27 cellular contexts compared by ENCODE assay signal in genomic region chr22:29290061-29290460, GRCh38. TPM values are rescaled to one million over a fixed set of nuclear protein-coding genes. Genes with fewer than 3 reads are reported as not detected.
"Had no signal": no experiment of that assay in that cellular context is flagged by ENCODE, and none has a peak within 500 bp of the region (broad histone marks: within the 10 kb centered on the region; RNA-seq: fewer than 3 reads in every experiment).

No MANE protein-coding gene starts in this region.

- FAIRE-seq: urothelium cell line had no signal

- DNase-seq: stimulated activated CD4-positive, alpha-beta T cell treated with anti-CD3 and anti-CD28 coated beads, Interleukin-2, amount 100 ng/mL, for 48 hours; stimulated activated CD4-positive, alpha-beta T cell treated with anti-CD3 and anti-CD28 coated beads, Interleukin-4, amount 100 ng/mL, for 1 hour; stimulated activated CD4-positive, alpha-beta T cell treated with anti-CD3 and anti-CD28 coated beads, Interleukin-4, amount 100 ng/mL, for 24 hours; stimulated activated CD4-positive, alpha-beta T cell treated with anti-CD3 and anti-CD28 coated beads, Interleukin-4, amount 100 ng/mL, for 4 hours; stimulated activated CD8-positive, alpha-beta memory T cell treated with anti-CD3 and anti-CD28 coated beads, Interleukin-4, amount 100 ng/mL, for 48 hours; stimulated activated naive B cell treated with anti-CD40 and anti-IgM and Interleukin-4, amounts not matched to agents 10 μg/mL and 1 μg/mL and 100 μg/mL, for 72 hours; stimulated activated naive CD4-positive, alpha-beta T cell; stimulated activated naive CD4-positive, alpha-beta T cell treated with Interleukin-2 at 50 U/mL for 16 hours; stimulated activated naive CD8-positive, alpha-beta T cell treated with anti-CD3 and anti-CD28 coated beads, Interleukin-15, amount 100 ng/mL, for 72 hours; stimulated activated naive CD8-positive, alpha-beta T cell treated with anti-CD3 and anti-CD28 coated beads, Interleukin-15, Interleukin-2, amounts not matched to agents 100 U/mL and 50 U/mL, for 24 hours; stomach; substantia nigra; testis; thyroid gland; tibial artery; transverse colon; trophoblast cell; upper lobe of left lung; upper lobe of right lung; uterus had no signal

- ATAC-seq: stimulated activated effector memory CD8-positive, alpha-beta T cell treated with anti-CD3 and anti-CD28 coated beads, Interleukin-12 subunit alpha, Interleukin-12 subunit beta, amount 100 ng/mL, for 72 hours; stimulated activated memory B cell treated with anti-CD40 and anti-IgM and Interleukin-4, amounts not matched to agents 10 μg/mL and 1 μg/mL and 100 μg/mL, for 72 hours; stimulated activated naive B cell treated with anti-CD40 and anti-IgM and Interleukin-4, amounts not matched to agents 10 μg/mL and 1 μg/mL and 100 μg/mL, for 72 hours; stimulated activated naive CD8-positive, alpha-beta T cell treated with anti-CD3 and anti-CD28 coated beads, Interleukin-15, amount 100 ng/mL, for 72 hours; stimulated activated naive CD8-positive, alpha-beta T cell treated with anti-CD3 and anti-CD28 coated beads, Interleukin-15, Interleukin-2, amounts not matched to agents 100 U/mL and 50 U/mL, for 24 hours; upper lobe of right lung had no signal

- H3K27ac ChIP-seq: stomach, suprapubic skin, testis, thoracic aorta, thyroid gland, tibial artery, transverse colon, upper lobe of left lung, upper lobe of right lung, uterus, vagina had no signal

- H3K36me3 ChIP-seq: uterus had no signal

- H3K9me3 ChIP-seq: stomach, suprapubic skin, testis, thoracic aorta, thyroid gland, tibial artery, tibial nerve, transverse colon, upper lobe of left lung, upper lobe of right lung, uterus, vagina had no signal

- H3K27me3 ChIP-seq: stomach, suprapubic skin, testis, thyroid gland, tibial artery, tibial nerve, transverse colon, upper lobe of left lung, upper lobe of right lung, uterus, vagina had no signal

- H3K4me3 ChIP-seq: stomach, suprapubic skin, testis, thoracic aorta, thyroid gland, tibial artery, tibial nerve, transverse colon, upper lobe of left lung, upper lobe of right lung, uterus, vagina had no signal

- H3K4me1 ChIP-seq: suprapubic skin, testis, thyroid gland, tibial artery, upper lobe of left lung, upper lobe of right lung, uterus, vagina had no signal

RNA-seq across cellular contexts. Expression of gene RASL10A, which starts 25.4 kb away (rescaled TPM):
- total RNA-seq: vagina had no signal
